Comparison of ENCODE assay signal across 23 cellular contexts in genomic region chr18:65527879-65528633, GRCh38.
A peak's percentile ranks its signal among the peaks of the same experiment; 100 is the strongest.
DNase-seq lines count a peak whose midpoint lies in the region; ATAC-seq and TF ChIP-seq lines count a peak whose summit lies in the region.
"Had no signal": no experiment of that assay in that cellular context is flagged by ENCODE, and none has a peak within 500 bp of the region (broad histone marks: within the 10 kb centered on the region; RNA-seq: fewer than 3 reads in every experiment).

No MANE protein-coding gene starts in this region.

- H3K27ac Mint-ChIP-seq in MCF 10A (ENCODE audit: low read depth, unreplicated experiment): no peak overlapping the region
- H3K27ac Mint-ChIP-seq: activated CD8-positive, alpha-beta T cell treated with anti-CD3 and anti-CD28 coated beads for 36 hours; HFFc6 had no signal

- no TSS peak for BruUV-seq in MCF 10A (replicated peaks; lab: Mats Ljungman, UMichigan)

- no peak for TF ChIP-seq POLR2A in breast epithelium (IDR thresholded peaks at IDR 0.05)

- H3K9me3 Mint-ChIP-seq in MCF 10A (ENCODE audit: unreplicated experiment): no peaks in the 10 kb centered on the region

- no peak overlapping the region for H3K4me3 ChIP-seq in breast epithelium
- H3K4me3 ChIP-seq: coronary artery, GM12878, lung, prostate gland, upper lobe of right lung had no signal

- H3K36me3 ChIP-seq in breast epithelium: no peaks in the 10 kb centered on the region
- H3K36me3 ChIP-seq: prostate gland, upper lobe of right lung had no signal

- H3K27ac ChIP-seq in breast epithelium: no peak overlapping the region
- H3K27ac ChIP-seq: coronary artery, prostate gland, upper lobe of right lung had no signal

- POLR2A ChIA-PET in MCF 10A (lab: Yijun Ruan, JAX): no interaction called here

- CTCF ChIA-PET in MCF 10A (lab: Yijun Ruan, JAX): interaction anchor here (0.6 kb wide), 1 partner anchor 104 kb away, joined by 3 read pairs; no protein-coding TSS in a partner anchor

- no peaks in the 10 kb centered on the region for H3K9me3 ChIP-seq in breast epithelium
- H3K9me3 ChIP-seq: prostate gland, upper lobe of right lung had no signal

- no peak overlapping the region for H3K4me3 Mint-ChIP-seq in MCF 10A (ENCODE audit: unreplicated experiment)
- H3K4me3 Mint-ChIP-seq: activated CD8-positive, alpha-beta T cell treated with anti-CD3 and anti-CD28 coated beads for 36 hours; HFFc6 had no signal

- no peaks in the 10 kb centered on the region for H3K27me3 ChIP-seq in breast epithelium
- H3K27me3 ChIP-seq: upper lobe of right lung had no signal

- DNase-seq in MCF 10A (ENCODE audit: unreplicated experiment): peak; percentile 17
- no peak for DNase-seq in breast epithelium (ENCODE audit: low spot score in 2 of 2)
- peak; percentile 56 for DNase-seq in NCI-H146 treated with DMSO at 0.1 percent for 48 hours (lab: John Stamatoyannopoulos, UW; ENCODE audit: unreplicated experiment)
- DNase-seq in OCI-M1 (lab: John Stamatoyannopoulos, UW): peak; percentile 56
- DNase-seq in globus pallidus (ENCODE audit: low spot score): no peak
- no peak for DNase-seq in activated effector memory CD4-positive, alpha-beta T cell treated with anti-CD3 and anti-CD28 coated beads, Interleukin-2, amount 50 U/mL, for 16 hours
- DNase-seq in activated gamma-delta T cell treated with Interleukin-2 at 50 U/mL for 16 hours: no peak
- DNase-seq: activated CD8-positive, alpha-beta T cell treated with anti-CD3 and anti-CD28 coated beads for 36 hours; activated gamma-delta T cell; activated T-cell treated with anti-CD3 and anti-CD28 coated beads for 4 hours; HFFc6; NCI-H1417 treated with DMSO at 0.1 percent for 48 hours; NCI-H524 treated with DMSO at 0.1 percent for 48 hours; substantia nigra; SW 1271; upper lobe of right lung had no signal

- H3K36me3 Mint-ChIP-seq in MCF 10A (ENCODE audit: insufficient read depth, unreplicated experiment): peaks cover 4% of the 10 kb centered on the region

- peaks cover 37% of the 10 kb centered on the region for H3K27me3 Mint-ChIP-seq in MCF 10A (ENCODE audit: insufficient read depth, unreplicated experiment)
- H3K27me3 Mint-ChIP-seq: activated CD8-positive, alpha-beta T cell treated with anti-CD3 and anti-CD28 coated beads for 36 hours had no signal

- TF ChIP-seq CTCF in MCF 10A (IDR thresholded peaks at IDR 0.05; ENCODE audit: unreplicated experiment) (no peak), breast epithelium (IDR thresholded peaks at IDR 0.05) (no peak)

- no peaks in the 10 kb centered on the region for H3K4me1 Mint-ChIP-seq in MCF 10A (ENCODE audit: insufficient read depth, unreplicated experiment)

- H3K4me1 ChIP-seq in breast epithelium: no peaks in the 10 kb centered on the region
- H3K4me1 ChIP-seq: prostate gland, upper lobe of right lung had no signal

- no peak for ATAC-seq in GM18867 (IDR thresholded peaks at IDR 0.05; ENCODE audit: unreplicated experiment)
- ATAC-seq: activated CD4-positive, CD25-positive, alpha-beta regulatory T cell treated with anti-CD3 and anti-CD28 coated beads, Interleukin-2, amount 50 U/mL, for 24 hours; activated CD8-positive, alpha-beta T cell treated with anti-CD3 and anti-CD28 coated beads for 36 hours; GM12878; Right ventricle myocardium inferior; upper lobe of right lung had no signal

- intact Hi-C loops in MCF 10A (cut with micrococcal nuclease): no loop called here
- intact Hi-C loops in breast epithelium (cut with DNase I; ENCODE audit: low total_unique reads): no loop called here

Comparison
In these comparisons a context has a peak if more than half of its experiments do, and no peak if none do; other contexts are left out.
1. DNase-seq: peak in MCF 10A (single experiment), NCI-H146 treated with DMSO at 0.1 percent for 48 hours (single experiment) and OCI-M1 (single experiment); none in breast epithelium (0 of 2), globus pallidus (single experiment), activated effector memory CD4-positive, alpha-beta T cell treated with anti-CD3 and anti-CD28 coated beads, Interleukin-2, amount 50 U/mL, for 16 hours (single experiment) and activated gamma-delta T cell treated with Interleukin-2 at 50 U/mL for 16 hours (single experiment).